12 cellular contexts compared by ENCODE assay signal in the genomic region with DNA sequence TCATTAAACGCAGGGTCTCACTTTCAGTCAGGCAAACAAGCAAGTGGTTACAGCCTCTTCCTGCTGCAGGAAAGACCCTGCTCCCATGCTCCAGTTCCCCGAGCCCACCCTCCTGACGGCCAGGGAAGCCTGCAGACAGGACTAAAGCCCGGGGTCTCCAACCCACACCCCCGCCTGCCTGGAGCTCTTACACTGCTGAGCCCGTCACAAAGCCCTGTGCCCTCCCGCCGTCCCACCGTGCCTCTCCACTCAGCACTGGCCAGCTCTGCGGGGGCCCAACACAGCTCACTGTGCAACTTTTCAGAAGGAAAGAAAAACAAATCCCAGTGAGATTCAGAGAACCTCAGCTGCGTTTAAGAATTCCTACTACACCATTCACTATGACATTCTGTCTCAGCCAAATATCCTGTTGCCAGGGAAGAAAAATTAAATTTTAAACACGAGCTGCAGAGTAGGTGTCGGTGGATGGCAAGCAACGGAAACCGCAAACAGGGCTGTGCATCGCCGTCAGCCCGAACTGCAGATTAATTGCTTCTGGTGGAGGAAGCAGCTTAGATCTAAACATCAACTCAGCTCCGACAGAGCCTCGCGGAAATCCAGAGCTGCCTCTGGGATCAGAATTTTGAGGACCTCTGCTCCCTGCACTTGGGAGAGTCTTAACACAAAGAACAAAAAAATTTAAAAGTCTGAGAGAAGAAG.
DNase-seq lines count a peak whose midpoint lies in the region; ATAC-seq, FAIRE-seq and TF ChIP-seq lines count a peak whose summit lies in the region.
"Had no signal": no experiment of that assay in that cellular context is flagged by ENCODE, and none has a peak within 500 bp of the region (broad histone marks: within the 10 kb centered on the region; RNA-seq: fewer than 3 reads in every experiment).

No MANE protein-coding gene starts in this region.

- H3K27me3 Mint-ChIP-seq in stimulated activated naive CD8-positive, alpha-beta T cell treated with anti-CD3 and anti-CD28 coated beads, Interleukin-15, Interleukin-2, amounts not matched to agents 100 ng/mL and 50 ng/mL, for 24 hours = peaks cover 8% of the 10 kb centered on the region

- DNase-seq in NK-92 treated with Interleukin-12 subunit alpha and Interleukin-12 subunit beta, amount 100 ng/mL, for 24 hours (lab: John Stamatoyannopoulos, UW) = peak; percentile 6
- DNase-seq in NK-92 (lab: John Stamatoyannopoulos, UW; ENCODE audit: unreplicated experiment) (no peak), WERI-Rb-1 (no peak), choroid plexus epithelial cell (ENCODE audit: low read depth) (peak; percentile 2), HepG2 (ENCODE audit: low spot score) (no peak), PC-9 (no peak), SKM-1 treated with dmso at 0.1 percent for 144 hours (lab: John Stamatoyannopoulos, UW; ENCODE audit: unreplicated experiment) (no peak)
- DNase-seq: NCI-H748 treated with DMSO at 0.1 percent for 48 hours had no signal

- no peak for FAIRE-seq in HepG2 (lab: Jason Lieb, UNC)

- 30% methylated on average over 18 of the region's 21 CpGs for WGBS in HepG2 (ENCODE audit: low lambda C conversion rate)

- H3K9me3 ChIP-seq in WERI-Rb-1 (ENCODE audit: severe bottlenecking) (no peaks in the 10 kb centered on the region), HepG2 (ENCODE audit: low read length) (no peaks in the 10 kb centered on the region), PC-9 (ENCODE audit: insufficient read depth, low read depth) (no peaks in the 10 kb centered on the region)

- CTCF ChIA-PET in HepG2 (lab: Yijun Ruan, JAX; ENCODE audit: low intra/inter-chr PET ratio, low total read pairs) = no interaction called here
- CTCF ChIA-PET in PC-9 (lab: Charles Lee) = no interaction called here

- POLR2A ChIA-PET in HepG2 (lab: Yijun Ruan, JAX) = no interaction called here
- POLR2A ChIA-PET in PC-9 (lab: Charles Lee; ENCODE audit: unreplicated experiment) = no interaction called here

- H3K27ac ChIP-seq in WERI-Rb-1 (no peak overlapping the region), HepG2 (ENCODE audit: extremely low read length, insufficient read depth, low read length) (no peak overlapping the region), PC-9 (no peak overlapping the region)
- H3K27ac ChIP-seq: 22Rv1, epithelial cell of prostate, HL-60 had no signal

- H3K4me3 ChIP-seq in WERI-Rb-1 (ENCODE audit: low read depth, low read length) (peak overlapping the region; percentile 13), choroid plexus epithelial cell (ENCODE audit: low read depth, low read length) (no peak overlapping the region), HepG2 (replicated peaks in 1 of 3; ENCODE audit: insufficient read depth in 1 of 3, low read depth in 2 of 3, low read length in 3 of 3) (no peak overlapping the region), PC-9 (no peak overlapping the region)

- H3K36me3 ChIP-seq in WERI-Rb-1 (no peaks in the 10 kb centered on the region), HepG2 (replicated peaks in 1 of 2; ENCODE audit: control insufficient read depth in 1 of 2, insufficient read depth in 2 of 2, low read length in 2 of 2) (no peaks in the 10 kb centered on the region), PC-9 (ENCODE audit: low read depth) (no peaks in the 10 kb centered on the region)

- no peak for ATAC-seq in HepG2

- peak overlapping the region; percentile 73 for H3K4me3 Mint-ChIP-seq in stimulated activated naive CD8-positive, alpha-beta T cell treated with anti-CD3 and anti-CD28 coated beads, Interleukin-15, Interleukin-2, amounts not matched to agents 100 ng/mL and 50 ng/mL, for 24 hours

- H3K4me1 Mint-ChIP-seq in stimulated activated naive CD8-positive, alpha-beta T cell treated with anti-CD3 and anti-CD28 coated beads, Interleukin-15, Interleukin-2, amounts not matched to agents 100 ng/mL and 50 ng/mL, for 24 hours (ENCODE audit: low read depth) = peaks cover 64% of the 10 kb centered on the region

- H3F3A ChIP-seq in PC-9 (ENCODE audit: insufficient read depth, low read depth) = no peaks in the 10 kb centered on the region

- H3K4me2 ChIP-seq in HepG2 (ENCODE audit: low read depth, low read length) = no peak overlapping the region
- no peak overlapping the region for H3K4me2 ChIP-seq in PC-9

- no peak overlapping the region for H3K9ac ChIP-seq in HepG2 (ENCODE audit: insufficient read depth, low read depth, low read length)

- H3K4me1 ChIP-seq in HepG2 (ENCODE audit: insufficient read depth, low read length) (no peaks in the 10 kb centered on the region), PC-9 (replicated peaks; ENCODE audit: insufficient read depth) (no peaks in the 10 kb centered on the region)

- H3K27me3 ChIP-seq in WERI-Rb-1 (ENCODE audit: insufficient read depth, low read depth, severe bottlenecking) = no peaks in the 10 kb centered on the region
- peaks cover 3 to 75% of the 10 kb centered on the region in 2 experiments; a peak in 4 of 5 replicates for H3K27me3 ChIP-seq in HepG2 (ENCODE audit: control insufficient read depth in 1 of 2, insufficient read depth in 2 of 2, low read length in 2 of 2)
- H3K27me3 ChIP-seq in PC-9 (ENCODE audit: insufficient read depth, low read depth) = peaks cover 100% of the 10 kb centered on the region

- no peaks in the 10 kb centered on the region for H3K79me2 ChIP-seq in HepG2 (ENCODE audit: insufficient read depth, low read length)
- H3K79me2 ChIP-seq in PC-9 (ENCODE audit: low read depth) = no peaks in the 10 kb centered on the region

- no peak for TF ChIP-seq POLR2A in HepG2 (IDR thresholded peaks at IDR 0.05; ENCODE audit: insufficient read depth in 1 of 2, low read depth in 2 of 2, low read length in 2 of 2)

- H3K9me3 Mint-ChIP-seq in stimulated activated naive CD8-positive, alpha-beta T cell treated with anti-CD3 and anti-CD28 coated beads, Interleukin-15, Interleukin-2, amounts not matched to agents 100 ng/mL and 50 ng/mL, for 24 hours = no peaks in the 10 kb centered on the region

- peaks cover 3% of the 10 kb centered on the region for H3K36me3 Mint-ChIP-seq in stimulated activated naive CD8-positive, alpha-beta T cell treated with anti-CD3 and anti-CD28 coated beads, Interleukin-15, Interleukin-2, amounts not matched to agents 100 ng/mL and 50 ng/mL, for 24 hours (ENCODE audit: low read depth)

- intact Hi-C loops in HepG2 (cut with micrococcal nuclease; ENCODE audit: unreplicated experiment) (loop anchor here (10.0 kb wide), 1 partner anchor 231 kb away; no protein-coding TSS in a partner anchor), PC-9 (cut with micrococcal nuclease; ENCODE audit: unreplicated experiment) (loop anchor here (10.0 kb wide), 1 partner anchor 221 kb away; a partner anchor contains a TSS)

- TF ChIP-seq CTCF in WERI-Rb-1 (IDR thresholded peaks at IDR 0.05; ENCODE audit: low read depth, low read length) (no peak), choroid plexus epithelial cell (conservative IDR thresholded peaks at IDR 0.05; ENCODE audit: low read depth, low read length) (no peak), HepG2 (CRISPR knock-in tag; IDR thresholded peaks at IDR 0.05) (no peak), PC-9 (conservative IDR thresholded peaks at IDR 0.05) (no peak)

- TF ChIP-seq EP300 in HepG2 (IDR thresholded peaks at IDR 0.05; ENCODE audit: low read depth in 2 of 2, low read length in 2 of 2) = no peak
- no peak for TF ChIP-seq EP300 in HepG2 (CRISPR knock-in tag; IDR thresholded peaks at IDR 0.05; ENCODE audit: borderline replicate concordance)

- H4K20me1 ChIP-seq in HepG2 (ENCODE audit: insufficient read depth, low read length) (no peaks in the 10 kb centered on the region), PC-9 (ENCODE audit: insufficient read depth) (no peaks in the 10 kb centered on the region)

- in situ Hi-C loops in HepG2 (cut with HindIII; ENCODE audit: extremely low pct_ligation_motif_present, low pct_unique_long_range_greater_than_20kb) = loop anchor here (25.0 kb wide), 1 partner anchor 408 kb away; no protein-coding TSS in a partner anchor

- no peak for TF ChIP-seq RAD21 in HepG2 (CRISPR knock-in tag; IDR thresholded peaks at IDR 0.05)

- BruUV-seq in HepG2 (replicated peaks; lab: Mats Ljungman, UMichigan) = no TSS peak
- BruUV-seq in PC-9 (replicated peaks; lab: Mats Ljungman, UMichigan) = no TSS peak

- H3K9me2 ChIP-seq in PC-9 (ENCODE audit: insufficient read depth) = no peaks in the 10 kb centered on the region

- H3K27ac Mint-ChIP-seq in stimulated activated naive CD8-positive, alpha-beta T cell treated with anti-CD3 and anti-CD28 coated beads, Interleukin-15, Interleukin-2, amounts not matched to agents 100 ng/mL and 50 ng/mL, for 24 hours = peak overlapping the region; percentile 65

- H2AFZ ChIP-seq in HepG2 (ENCODE audit: low read length) = no peak overlapping the region
- no peak overlapping the region for H2AFZ ChIP-seq in PC-9

TF ChIP-seq in HepG2, 621 proteins besides CTCF, POLR2A, EP300 and RAD21 (continues in another document):
- TF ChIP-seq PAX8 (CRISPR knock-in tag; IDR thresholded peaks at IDR 0.05; ENCODE audit: borderline replicate concordance) (no peak), MTF2 (CRISPR knock-in tag; IDR thresholded peaks at IDR 0.05; ENCODE audit: borderline replicate concordance) (no peak)

Comparison
In these comparisons a context has a peak if more than half of its experiments do, and no peak if none do; other contexts are left out.
1. DNase-seq: peak in NK-92 treated with Interleukin-12 subunit alpha and Interleukin-12 subunit beta, amount 100 ng/mL, for 24 hours (single experiment) and choroid plexus epithelial cell (single experiment); none in NK-92 (single experiment), WERI-Rb-1 (single experiment), HepG2 (single experiment), PC-9 (0 of 2) and SKM-1 treated with dmso at 0.1 percent for 144 hours (single experiment).